Comparison of ENCODE assay signal across 8 cellular contexts in genomic region chr9:37464426-37465248, GRCh38. TPM values are rescaled to one million over a fixed set of nuclear protein-coding genes. Genes with fewer than 3 reads are reported as not detected.
DNase-seq lines count a peak whose midpoint lies in the region; ATAC-seq, FAIRE-seq and TF ChIP-seq lines count a peak whose summit lies in the region.

No MANE protein-coding gene starts in this region.

- H3K36me3 ChIP-seq in brain microvascular endothelial cell (replicated peaks): no peaks in the 10 kb centered on the region
- H3K36me3 ChIP-seq in small intestine (ENCODE audit: control insufficient read depth in 2 of 2, insufficient read depth in 2 of 2, low read length in 2 of 2): no peaks in the 10 kb centered on the region

- H3K4me1 ChIP-seq in small intestine (ENCODE audit: control insufficient read depth in 2 of 2, insufficient read depth in 1 of 2, low read depth in 1 of 2, low read length in 1 of 2): peaks cover 0 to 4% of the 10 kb centered on the region in 2 donors

- H3K27ac ChIP-seq in brain microvascular endothelial cell (peak overlapping the region; percentile 98), small intestine (ENCODE audit: low read depth in 1 of 2, low read length in 1 of 2) (peak overlapping the region; percentile 75 to 98)

- peak; percentile 38 for ATAC-seq in GM21723 (IDR thresholded peaks at IDR 0.05; ENCODE audit: unreplicated experiment)

- no peak for TF ChIP-seq CTCF in GM10248 (IDR thresholded peaks at IDR 0.05; ENCODE audit: control extremely low read depth, extremely low read depth, low read depth, missing control alignments)
- no peak for TF ChIP-seq CTCF in brain microvascular endothelial cell (IDR thresholded peaks at IDR 0.05; ENCODE audit: low read depth, low read length, missing control alignments)

- CTCF ChIA-PET in GM10248 (lab: Yijun Ruan, JAX): interaction anchor here (1.2 to 2.9 kb wide), 3 partner anchors 12 to 130 kb away, joined by 3 to 16 read pairs (median 3); no protein-coding TSS in a partner anchor

- H3K4me3 ChIP-seq in brain microvascular endothelial cell (ENCODE audit: low read depth, low read length) (peak overlapping the region; percentile 98), iPS-18c (ENCODE audit: insufficient read depth, low read depth, low read length) (peak overlapping the region; percentile 59), small intestine (ENCODE audit: low read depth in 1 of 2, low read length in 2 of 2) (peak overlapping the region; percentile 75 to 81)

- H3K27me3 ChIP-seq in brain microvascular endothelial cell (replicated peaks): no peaks in the 10 kb centered on the region
- no peaks in the 10 kb centered on the region for H3K27me3 ChIP-seq in small intestine (ENCODE audit: control insufficient read depth in 2 of 2, insufficient read depth in 2 of 2, low read length in 2 of 2)

- WGBS in small intestine, 3 donors: 0% methylated on average over 37 to 47 of the region's 47 CpGs

- POLR2A ChIA-PET in GM10248 (lab: Yijun Ruan, JAX): interaction anchor here (0.6 to 1.1 kb wide), 4 partner anchors 22 to 290 kb away, joined by 3 to 6 read pairs (median 5); no protein-coding TSS in a partner anchor

- in situ Hi-C loops in KBM-7 (cut with MboI; ENCODE audit: low pct_unique_long_range_greater_than_20kb, low sequenced_read_pairs): no loop called here
- in situ Hi-C loops in brain microvascular endothelial cell (cut with HindIII; ENCODE audit: low pct_ligation_motif_present, low sequenced_read_pairs): no loop called here

- FAIRE-seq in small intestine (lab: Jason Lieb, UNC): no peak

- DNase-seq in GM10248 (ENCODE audit: extremely low spot score): peak; percentile 53
- DNase-seq in KBM-7: peak; percentile 83
- peak in 4 of 5 experiments; percentile 48 to 88 (median 78) for DNase-seq in T-helper 2 cell
- peak; percentile 60 for DNase-seq in brain microvascular endothelial cell
- peak; percentile 76 for DNase-seq in small intestine
- no peak for DNase-seq in HK-2 (ENCODE audit: unreplicated experiment)

- H3K9me3 ChIP-seq in iPS-18c (ENCODE audit: control insufficient read depth, insufficient read depth, low read length): no peaks in the 10 kb centered on the region
- no peaks in the 10 kb centered on the region for H3K9me3 ChIP-seq in small intestine (ENCODE audit: control insufficient read depth, low read depth)

RNA-seq across cellular contexts. Expression of gene ZBTB5, which starts 0.6 kb away (rescaled TPM):
- 1 to 10 TPM; 5.8 to 7.6 (median 6.2) TPM for polyA plus RNA-seq in small intestine

RNA-seq across cellular contexts. Expression of gene POLR1E, which starts 21.1 kb away (rescaled TPM):
- 10 to 100 TPM in 1 of 3 donors, 1 to 10 TPM in 2; 2.2 to 20.3 (median 7.3) TPM for polyA plus RNA-seq in small intestine

RNA-seq across cellular contexts. Expression of gene GRHPR, which starts 42.1 kb away (rescaled TPM):
- polyA plus RNA-seq in small intestine: 100 to 1,000 TPM; 103 to 134 (median 132) TPM
